14 cellular contexts compared by ENCODE assay signal in the genomic region with DNA sequence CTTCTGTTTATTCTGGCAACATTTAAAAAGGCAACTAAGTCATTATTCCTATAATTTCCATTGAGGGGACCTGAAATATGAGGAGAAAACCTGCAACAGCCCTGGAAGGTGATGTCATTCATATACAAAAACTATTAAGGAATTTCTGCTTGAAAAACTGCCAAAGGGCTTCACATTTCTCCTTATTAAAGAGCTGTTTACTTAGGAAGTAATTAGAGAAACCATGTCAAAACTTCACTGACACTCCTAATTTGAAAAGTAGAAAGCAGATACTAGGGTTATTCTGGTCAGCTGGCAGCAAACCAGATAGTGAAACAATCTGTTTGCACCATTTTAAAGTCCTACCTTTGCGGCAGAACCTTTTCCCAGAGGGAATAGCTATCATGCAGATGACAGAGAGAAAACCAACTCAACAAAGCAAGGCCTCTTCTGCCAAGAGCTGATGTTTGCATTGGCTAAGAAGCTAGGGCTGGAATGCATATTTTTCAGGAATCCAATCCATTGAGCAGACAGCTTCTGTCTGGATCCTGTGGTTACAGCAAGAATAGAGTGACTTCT.
DNase-seq lines count a peak whose midpoint lies in the region; ATAC-seq and TF ChIP-seq lines count a peak whose summit lies in the region.
"Had no signal": no experiment of that assay in that cellular context is flagged by ENCODE, and none has a peak within 500 bp of the region (broad histone marks: within the 10 kb centered on the region; RNA-seq: fewer than 3 reads in every experiment).

No MANE protein-coding gene starts in this region.

- DNase-seq in A172 (ENCODE audit: low spot score): peak; percentile 0
- peak; percentile 58 for DNase-seq in M059J (ENCODE audit: low read depth)
- DNase-seq in adipocyte (ENCODE audit: low read depth): peak; percentile 86
- DNase-seq in foreskin fibroblast: peak; percentile 64 to 85
- no peak for DNase-seq in activated T-cell treated with anti-CD3 and anti-CD28 coated beads, Interleukin-2, amount 50 U/mL, for 1 hour
- DNase-seq: activated CD4-positive, alpha-beta memory T cell treated with anti-CD3 and anti-CD28 coated beads for 36 hours; Kasumi-1; pancreas; spleen had no signal

- no peak for TF ChIP-seq CTCF in foreskin fibroblast (IDR thresholded peaks at IDR 0.05; ENCODE audit: low read depth, low read length)

- H3K4me1 ChIP-seq in adipocyte (ENCODE audit: control insufficient read depth, insufficient read depth, low read length): peaks cover 35% of the 10 kb centered on the region
- H3K4me1 ChIP-seq: pancreas, spleen had no signal

- H3K9ac ChIP-seq in adipocyte (ENCODE audit: low read length): peak overlapping the region; percentile 83

- ATAC-seq in HG03439 (IDR thresholded peaks at IDR 0.05; ENCODE audit: unreplicated experiment): no peak
- ATAC-seq in HG02870 (IDR thresholded peaks at IDR 0.05; ENCODE audit: unreplicated experiment): no peak
- ATAC-seq in HG03354 (IDR thresholded peaks at IDR 0.05; ENCODE audit: poor library complexity, severe bottlenecking, unreplicated experiment): no peak
- ATAC-seq: activated T-helper 17 cell treated with anti-CD3 and anti-CD28 coated beads, Interleukin-2, amount 50 U/mL, for 72 hours; pancreas had no signal

- H3K9me3 ChIP-seq in adipocyte (ENCODE audit: control insufficient read depth, low read length): no peaks in the 10 kb centered on the region
- H3K9me3 ChIP-seq: pancreas, spleen had no signal

- no peaks in the 10 kb centered on the region for H3K27me3 ChIP-seq in adipocyte (replicated peaks; ENCODE audit: control insufficient read depth, insufficient read depth, low read length)
- H3K27me3 ChIP-seq: pancreas, spleen had no signal

- H3K4me3 ChIP-seq in adipocyte (ENCODE audit: low read length) (peak overlapping the region; percentile 29), foreskin fibroblast (ENCODE audit: low read depth in 1 of 2, low read length in 2 of 2) (no peak overlapping the region)
- H3K4me3 ChIP-seq: pancreas, SK-N-MC, spleen had no signal

- no peaks in the 10 kb centered on the region for H3K36me3 ChIP-seq in adipocyte (ENCODE audit: control insufficient read depth, insufficient read depth, low read length, severe bottlenecking)
- H3K36me3 ChIP-seq: pancreas, spleen had no signal
